Comparison of ENCODE assay signal across 8 cellular contexts in the genomic region with DNA sequence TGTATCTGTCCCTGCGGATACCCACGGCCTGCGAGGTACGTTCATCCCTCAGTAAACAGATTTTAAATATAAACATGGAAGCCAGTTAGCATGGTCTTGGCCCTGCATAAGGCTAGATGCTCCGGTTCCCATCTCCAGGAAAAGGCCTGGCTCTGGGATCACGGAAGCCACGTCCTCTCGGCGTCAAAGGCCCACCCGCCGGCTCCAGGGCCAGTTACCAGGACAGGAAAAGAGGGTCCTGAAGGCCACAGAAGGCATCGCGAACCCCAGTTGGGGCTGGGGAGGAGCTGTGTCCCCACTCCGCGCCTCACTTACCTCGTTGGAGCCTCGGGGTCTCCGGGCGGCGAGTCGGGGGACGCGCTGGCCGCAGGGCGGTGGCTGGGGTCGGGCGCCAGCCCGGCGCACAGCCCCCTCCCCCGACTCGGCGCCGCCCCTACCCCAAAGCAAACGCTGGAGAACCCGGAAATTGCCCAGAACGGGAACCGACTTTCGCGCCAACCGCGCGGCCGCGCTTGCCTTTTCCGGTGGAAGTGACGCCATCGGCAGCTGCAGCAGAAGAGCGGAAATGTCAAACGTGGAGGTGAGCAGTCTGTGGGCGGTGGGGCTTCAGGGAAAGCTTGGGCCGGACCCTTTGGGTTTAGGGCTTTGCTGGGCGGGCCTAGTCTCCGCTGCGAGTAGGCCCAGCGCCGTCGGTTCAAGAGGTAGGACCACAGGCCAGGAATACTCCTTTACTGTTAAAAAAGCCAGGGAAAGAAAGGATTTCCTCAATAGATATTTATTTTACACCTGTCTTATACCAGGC. TPM values are rescaled to one million over a fixed set of nuclear protein-coding genes. Genes with fewer than 3 reads are reported as not detected.
DNase-seq lines count a peak whose midpoint lies in the region; ATAC-seq and TF ChIP-seq lines count a peak whose summit lies in the region.

A gene (minus strand): TSS at position 488 of the 802 bp plus-strand sequence. CDS start 814 bp downstream, outside the sequence.

- H3K4me2 ChIP-seq in parathyroid adenoma (ENCODE audit: low read length): peak within 1 kb of the TSS; percentile 71

- no peaks in the 10 kb centered on the region for H3K9me3 Mint-ChIP-seq in activated naive CD8-positive, alpha-beta T cell treated with anti-CD3 and anti-CD28 coated beads, Interleukin-2, amount 50 U/mL, for 24 hours

- in situ Hi-C loops in GM13976 (cut with MboI; ENCODE audit: low sequenced_read_pairs, unreplicated experiment): no loop called here

- H3K36me3 ChIP-seq in cardiac muscle cell (peaks cover 8% of the 10 kb centered on the region), parathyroid adenoma (ENCODE audit: control insufficient read depth, insufficient read depth, low read length) (no peaks in the 10 kb centered on the region), tibial artery (peaks cover under 1 to 24% (median 11%) of the 10 kb centered on the region in 3 donors)

- H3K9me3 ChIP-seq in cardiac muscle cell (ENCODE audit: low read depth) (no peaks in the 10 kb centered on the region), parathyroid adenoma (ENCODE audit: control insufficient read depth, low read length) (no peaks in the 10 kb centered on the region), tibial artery (no peaks in the 10 kb centered on the region)

- H2AFZ ChIP-seq in parathyroid adenoma: peak within 1 kb of the TSS; percentile 99

- DNase-seq in GM13976 (ENCODE audit: low spot score) (peak; percentile 94), NCI-H1417 treated with DMSO at 0.1 percent for 48 hours (lab: John Stamatoyannopoulos, UW) (peak; percentile 24), SW480 (ENCODE audit: low spot score) (peak; percentile 86), cardiac muscle cell (ENCODE audit: low read depth in 1 of 2, low spot score in 1 of 2) (peak; percentile 73 to 88), tibial artery (peak; percentile 69 to 81)
- DNase-seq in activated naive CD8-positive, alpha-beta T cell treated with anti-CD3 and anti-CD28 coated beads, Interleukin-2, amount 50 U/mL, for 24 hours: peak; percentile 89

- ATAC-seq in HG02798 (IDR thresholded peaks at IDR 0.05; ENCODE audit: poor library complexity, unreplicated experiment): peak; percentile 94
- peak; percentile 89 for ATAC-seq in activated naive CD8-positive, alpha-beta T cell treated with anti-CD3 and anti-CD28 coated beads, Interleukin-2, amount 50 U/mL, for 24 hours

- peak within 1 kb of the TSS; percentile 98 for H3K27ac Mint-ChIP-seq in activated naive CD8-positive, alpha-beta T cell treated with anti-CD3 and anti-CD28 coated beads, Interleukin-2, amount 50 U/mL, for 24 hours

- H3K4me1 ChIP-seq in cardiac muscle cell (ENCODE audit: low read depth) (peaks cover 6% of the 10 kb centered on the region), parathyroid adenoma (peaks cover 3% of the 10 kb centered on the region), tibial artery (peaks cover 0 to 23% (median 4%) of the 10 kb centered on the region in 4 donors)

- TF ChIP-seq CTCF in GM13976 (IDR thresholded peaks at IDR 0.05; ENCODE audit: borderline replicate concordance, control extremely low read depth, extremely low read depth, insufficient read depth, missing control alignments): no peak
- no peak for TF ChIP-seq CTCF in cardiac muscle cell (IDR thresholded peaks at IDR 0.05; ENCODE audit: low read depth, low read length)
- no peak for TF ChIP-seq CTCF in parathyroid adenoma (IDR thresholded peaks at IDR 0.05)
- TF ChIP-seq CTCF in tibial artery (IDR thresholded peaks at IDR 0.05): no peak

- peaks cover 37% of the 10 kb centered on the region for H3K4me1 Mint-ChIP-seq in activated naive CD8-positive, alpha-beta T cell treated with anti-CD3 and anti-CD28 coated beads, Interleukin-2, amount 50 U/mL, for 24 hours

- no peaks in the 10 kb centered on the region for H3K27me3 Mint-ChIP-seq in activated naive CD8-positive, alpha-beta T cell treated with anti-CD3 and anti-CD28 coated beads, Interleukin-2, amount 50 U/mL, for 24 hours

- peak within 1 kb of the TSS; percentile 61 for H3K9ac ChIP-seq in parathyroid adenoma

- H3K27me3 ChIP-seq in cardiac muscle cell (no peaks in the 10 kb centered on the region), parathyroid adenoma (ENCODE audit: control insufficient read depth, insufficient read depth, low read length) (no peaks in the 10 kb centered on the region), tibial artery (no peaks in the 10 kb centered on the region)

- intact Hi-C loops in tibial artery (cut with DNase I; ENCODE audit: low total_unique reads): loop anchor here (10.0 kb wide), 1 partner anchor 263 kb away; no protein-coding TSS in a partner anchor

- H3K79me2 ChIP-seq in parathyroid adenoma: peaks cover 5% of the 10 kb centered on the region

- H3K4me3 ChIP-seq in cardiac muscle cell (peak within 1 kb of the TSS; percentile 73), parathyroid adenoma (ENCODE audit: low read depth, low read length) (peak within 1 kb of the TSS; percentile 72), tibial artery (peak within 1 kb of the TSS; percentile 86 to 98)

- peaks cover 27% of the 10 kb centered on the region for H3K36me3 Mint-ChIP-seq in activated naive CD8-positive, alpha-beta T cell treated with anti-CD3 and anti-CD28 coated beads, Interleukin-2, amount 50 U/mL, for 24 hours (ENCODE audit: low read depth)

- peak within 1 kb of the TSS; percentile 97 for H3K4me3 Mint-ChIP-seq in activated naive CD8-positive, alpha-beta T cell treated with anti-CD3 and anti-CD28 coated beads, Interleukin-2, amount 50 U/mL, for 24 hours

- H3K27ac ChIP-seq in cardiac muscle cell (peak within 1 kb of the TSS; percentile 67), parathyroid adenoma (peak within 1 kb of the TSS; percentile 66), tibial artery (peak within 1 kb of the TSS; percentile 86 to 87)

RNA-seq across cellular contexts. Expression of the gene that starts here (rescaled TPM):
- 23.4 and 35.1 TPM in 2 replicates for total RNA-seq in cardiac muscle cell
- polyA plus RNA-seq in cardiac muscle cell: 20.3 and 20.5 TPM in 2 replicates

Comparison
In these comparisons a context has a peak if more than half of its experiments do, and no peak if none do; other contexts are left out.
1. Peak in every context shown above with its lines: DNase-seq, ATAC-seq, H3K4me3 ChIP-seq and H3K27ac ChIP-seq.
2. DNase-seq: peak in every context shown above with its lines; median percentile 94 in GM13976; 89 in activated naive CD8-positive, alpha-beta T cell treated with anti-CD3 and anti-CD28 coated beads, Interleukin-2, amount 50 U/mL, for 24 hours; 86 in SW480; 80 in cardiac muscle cell; 75 in tibial artery; 24 in NCI-H1417 treated with DMSO at 0.1 percent for 48 hours.